Comparison of ENCODE assay signal across 21 cellular contexts in genomic region chr9:27355166-27355565, GRCh38. TPM values are rescaled to one million over a fixed set of nuclear protein-coding genes. Genes with fewer than 3 reads are reported as not detected.
"Had no signal": no experiment of that assay in that cellular context is flagged by ENCODE, and none has a peak within 500 bp of the region (broad histone marks: within the 10 kb centered on the region; RNA-seq: fewer than 3 reads in every experiment).

No MANE protein-coding gene starts in this region.

- H3K27me3 ChIP-seq: breast epithelium, hepatocyte, neutrophil had no signal

- H3K27ac Mint-ChIP-seq: activated CD8-positive, alpha-beta memory T cell treated with anti-CD3 and anti-CD28 coated beads, Interleukin-2, amount 10 ng/mL, durations not matched to agents 7 days and 5 days; activated naive CD4-positive, alpha-beta T cell treated with anti-CD3 and anti-CD28 coated beads, Interleukin-2, amount 50 U/mL, for 24 hours; activated T-cell treated with anti-CD3 and anti-CD28 coated beads, Interleukin-2, amount 50 U/mL, for 24 hours; progenitor cell of endocrine pancreas; stimulated activated effector memory CD8-positive, alpha-beta T cell treated with anti-CD3 and anti-CD28 coated beads, Interleukin-12 subunit alpha, Interleukin-12 subunit beta, amount 100 ng/mL, for 72 hours; T-helper 2 cell treated with Interferon-gamma antibody and Interleukin-4, amounts not matched to agents 5 μg/mL and 100 μg/mL, for 36 hours; type B pancreatic cell had no signal

- H3K4me3 ChIP-seq: breast epithelium, hepatocyte, lower lobe of right lung, smooth muscle cell had no signal

- H3K4me3 Mint-ChIP-seq: activated CD8-positive, alpha-beta memory T cell treated with anti-CD3 and anti-CD28 coated beads, Interleukin-2, amount 10 ng/mL, durations not matched to agents 7 days and 5 days; activated naive CD4-positive, alpha-beta T cell treated with anti-CD3 and anti-CD28 coated beads, Interleukin-2, amount 50 U/mL, for 24 hours; activated T-cell treated with anti-CD3 and anti-CD28 coated beads, Interleukin-2, amount 50 U/mL, for 24 hours; naive B cell; stimulated activated effector memory CD8-positive, alpha-beta T cell treated with anti-CD3 and anti-CD28 coated beads, Interleukin-12 subunit alpha, Interleukin-12 subunit beta, amount 100 ng/mL, for 72 hours; T-helper 2 cell treated with Interferon-gamma antibody and Interleukin-4, amounts not matched to agents 5 μg/mL and 100 μg/mL, for 36 hours; type B pancreatic cell had no signal

- H3K27ac ChIP-seq: breast epithelium, hepatocyte, neutrophil had no signal

- DNase-seq: activated CD4-positive, alpha-beta T cell treated with anti-CD3 and anti-CD28 coated beads, Interleukin-2, amount 50 U/mL, for 4 hours; activated CD4-positive, CD25-positive, alpha-beta regulatory T cell treated with anti-CD3 and anti-CD28 coated beads, Interleukin-2, amount 50 U/mL, for 72 hours; activated CD8-positive, alpha-beta memory T cell treated with anti-CD3 and anti-CD28 coated beads, Interleukin-2, amount 10 ng/mL, durations not matched to agents 7 days and 5 days; activated effector memory CD4-positive, alpha-beta T cell treated with Interleukin-2 at 50 U/mL for 16 hours; activated T-cell treated with anti-CD3 and anti-CD28 coated beads, Interleukin-2, amount 50 U/mL, for 24 hours; amniotic stem cell; effector CD8-positive, alpha-beta T cell; kidney glomerular epithelial cell; lower lobe of right lung; midbrain; naive B cell; right cardiac atrium had no signal

- H3K27me3 Mint-ChIP-seq: activated naive CD4-positive, alpha-beta T cell treated with anti-CD3 and anti-CD28 coated beads, Interleukin-2, amount 50 U/mL, for 24 hours; activated T-cell treated with anti-CD3 and anti-CD28 coated beads, Interleukin-2, amount 50 U/mL, for 24 hours; naive B cell; progenitor cell of endocrine pancreas; type B pancreatic cell had no signal

- H3K36me3 Mint-ChIP-seq: activated CD8-positive, alpha-beta memory T cell treated with anti-CD3 and anti-CD28 coated beads, Interleukin-2, amount 10 ng/mL, durations not matched to agents 7 days and 5 days; stimulated activated effector memory CD8-positive, alpha-beta T cell treated with anti-CD3 and anti-CD28 coated beads, Interleukin-12 subunit alpha, Interleukin-12 subunit beta, amount 100 ng/mL, for 72 hours had no signal

- H3K9me3 Mint-ChIP-seq: activated naive CD4-positive, alpha-beta T cell treated with anti-CD3 and anti-CD28 coated beads, Interleukin-2, amount 50 U/mL, for 24 hours; activated T-cell treated with anti-CD3 and anti-CD28 coated beads, Interleukin-2, amount 50 U/mL, for 24 hours; naive B cell; stimulated activated effector memory CD8-positive, alpha-beta T cell treated with anti-CD3 and anti-CD28 coated beads, Interleukin-12 subunit alpha, Interleukin-12 subunit beta, amount 100 ng/mL, for 72 hours; type B pancreatic cell had no signal

- H3K36me3 ChIP-seq: breast epithelium, neutrophil had no signal

RNA-seq across cellular contexts. Expression of gene EQTN, which starts 58.2 kb away (rescaled TPM):
- total RNA-seq: activated CD8-positive, alpha-beta memory T cell treated with anti-CD3 and anti-CD28 coated beads, Interleukin-2, amount 10 ng/mL, durations not matched to agents 7 days and 5 days; lower lobe of right lung; right cardiac atrium; smooth muscle cell had no signal
